ENCODE assay signal across 10 cellular contexts in the genomic region with DNA sequence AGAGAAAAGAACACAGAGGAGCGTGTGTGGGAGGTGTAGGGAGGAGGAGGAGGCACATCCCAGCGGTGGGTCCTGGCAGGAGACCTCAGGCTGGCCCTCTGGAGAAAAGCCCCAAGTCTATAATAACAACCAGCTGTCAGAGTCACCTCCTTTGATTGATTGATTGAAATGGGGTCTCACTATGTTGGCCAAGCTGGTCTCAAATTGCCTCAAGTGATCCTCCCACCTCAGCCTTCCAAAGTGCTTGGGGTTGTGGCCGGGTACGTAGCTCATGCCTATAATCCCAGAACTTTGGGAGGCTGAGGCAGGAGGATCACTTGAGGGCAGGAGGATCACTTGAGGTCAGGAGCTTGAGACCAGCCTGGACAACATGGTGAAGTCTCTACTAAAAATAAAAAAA.
A peak's percentile ranks its signal among the peaks of the same experiment; 100 is the strongest.
DNase-seq lines count a peak whose midpoint lies in the region; ATAC-seq and TF ChIP-seq lines count a peak whose summit lies in the region.
"Had no signal": no experiment of that assay in that cellular context is flagged by ENCODE, and none has a peak within 500 bp of the region (broad histone marks: within the 10 kb centered on the region; RNA-seq: fewer than 3 reads in every experiment).

No MANE protein-coding gene starts in this region.

- H3K4me1 Mint-ChIP-seq in CD4-positive, CD25-positive, alpha-beta regulatory T cell, result peaks cover 9 to 69% (median 38%) of the 10 kb centered on the region in 4 donors
- peaks cover 42% of the 10 kb centered on the region for H3K4me1 Mint-ChIP-seq in activated naive CD8-positive, alpha-beta T cell treated with anti-CD3 and anti-CD28 coated beads, Interleukin-2, amount 10 ng/mL, durations not matched to agents 7 days and 5 days
- H3K4me1 Mint-ChIP-seq in neural progenitor cell, result peaks cover 38% of the 10 kb centered on the region

- TF ChIP-seq POLR2A in IMR-90 (IDR thresholded peaks at IDR 0.05; ENCODE audit: low read depth, low read length), result no peak

- H3K4me3 Mint-ChIP-seq in CD4-positive, CD25-positive, alpha-beta regulatory T cell, result peak overlapping the region; percentile 71 to 94 (median 76)
- H3K4me3 Mint-ChIP-seq in activated naive CD8-positive, alpha-beta T cell treated with anti-CD3 and anti-CD28 coated beads, Interleukin-2, amount 10 ng/mL, durations not matched to agents 7 days and 5 days, result peak overlapping the region; percentile 70
- no peak overlapping the region for H3K4me3 Mint-ChIP-seq in neural progenitor cell

- no peak overlapping the region for H4K91ac ChIP-seq in IMR-90 (ENCODE audit: insufficient read depth, low read depth, low read length)

- no peak overlapping the region for H4K5ac ChIP-seq in IMR-90 (ENCODE audit: low read depth, low read length)

- H4K8ac ChIP-seq in IMR-90 (ENCODE audit: low read depth in 2 of 2, low read length in 2 of 2), result no peak overlapping the region

- no CpG with 5 or more reads among the region's 4 CpGs for WGBS in IMR-90 (ENCODE audit: extremely low coverage in 2 of 2, insufficient read length in 1 of 2), 2 experiments

- no peak overlapping the region for H2BK20ac ChIP-seq in IMR-90 (ENCODE audit: low read depth, low read length)

- peaks cover 6% of the 10 kb centered on the region for H3K9me1 ChIP-seq in IMR-90 (ENCODE audit: insufficient read depth, low read length)

- no peaks in the 10 kb centered on the region for H3F3A ChIP-seq in neural progenitor cell (ENCODE audit: low read depth)

- peak overlapping the region; percentile 74 for H2AK9ac ChIP-seq in IMR-90 (replicated peaks; ENCODE audit: low read depth, low read length, poor library complexity)

- H3K27me3 ChIP-seq in CD4-positive, CD25-positive, alpha-beta regulatory T cell (ENCODE audit: control insufficient read depth, insufficient read depth, low read length), result no peaks in the 10 kb centered on the region
- H3K27me3 ChIP-seq in IMR-90 (ENCODE audit: control insufficient read depth, insufficient read depth, low read length) (no peaks in the 10 kb centered on the region), neural progenitor cell (no peaks in the 10 kb centered on the region)

- no peak for DNase-seq in CD4-positive, CD25-positive, alpha-beta regulatory T cell
- no peak for DNase-seq in IMR-90
- DNase-seq in activated naive CD8-positive, alpha-beta T cell treated with anti-CD3 and anti-CD28 coated beads, Interleukin-2, amount 10 ng/mL, durations not matched to agents 7 days and 5 days, result no peak
- no peak for DNase-seq in neural progenitor cell (ENCODE audit: low spot score)
- DNase-seq in pons (ENCODE audit: low spot score), result no peak
- no peak for DNase-seq in MV-4-11 (lab: John Stamatoyannopoulos, UW)
- DNase-seq: cortex of kidney, NCI-H1694 treated with DMSO at 0.1 percent for 48 hours had no signal

- no peak overlapping the region for H2AFZ ChIP-seq in IMR-90 (replicated peaks; ENCODE audit: low read length, poor library complexity)
- H2AFZ ChIP-seq in neural progenitor cell (replicated peaks), result no peak overlapping the region

- peak overlapping the region; percentile 57 for H3K4me3 ChIP-seq in CD4-positive, CD25-positive, alpha-beta regulatory T cell (ENCODE audit: low read depth, low read length)
- H3K4me3 ChIP-seq in IMR-90 (ENCODE audit: insufficient read depth, low read depth, low read length) (no peak overlapping the region), neural progenitor cell (no peak overlapping the region)

- H3K9me3 ChIP-seq in CD4-positive, CD25-positive, alpha-beta regulatory T cell (ENCODE audit: control insufficient read depth in 2 of 2, low read length in 2 of 2), result no peaks in the 10 kb centered on the region
- H3K9me3 ChIP-seq in IMR-90 (ENCODE audit: control insufficient read depth, insufficient read depth, low read length) (no peaks in the 10 kb centered on the region), neural progenitor cell (ENCODE audit: low read depth) (no peaks in the 10 kb centered on the region)

- H4K20me1 ChIP-seq in IMR-90 (ENCODE audit: insufficient read depth, low read length) (no peaks in the 10 kb centered on the region), neural progenitor cell (ENCODE audit: low read depth) (no peaks in the 10 kb centered on the region)

- H2BK5ac ChIP-seq in IMR-90 (ENCODE audit: low read depth, low read length, poor library complexity, severe bottlenecking), result no peak overlapping the region

- dilution Hi-C loops in IMR-90 (cut with HindIII; ENCODE audit: low sequenced_read_pairs, unreplicated experiment), result no loop called here

- BruUV-seq in IMR-90 (replicated peaks; lab: Mats Ljungman, UMichigan), result no TSS peak

- intact Hi-C loops in IMR-90 (cut with micrococcal nuclease), result no loop called here

- no peak for TF ChIP-seq RAD21 in IMR-90 (IDR thresholded peaks at IDR 0.05; ENCODE audit: low read length)

- no peak overlapping the region for H3K9ac ChIP-seq in IMR-90 (ENCODE audit: low read depth, low read length)
- no peak overlapping the region for H3K9ac ChIP-seq in neural progenitor cell

- H3K4me1 ChIP-seq in CD4-positive, CD25-positive, alpha-beta regulatory T cell (ENCODE audit: control insufficient read depth, insufficient read depth, low read length, poor library complexity, severe bottlenecking), result peaks cover 50% of the 10 kb centered on the region
- H3K4me1 ChIP-seq in IMR-90 (ENCODE audit: control insufficient read depth, insufficient read depth, low read length), result peaks cover 11% of the 10 kb centered on the region
- peaks cover 7% of the 10 kb centered on the region for H3K4me1 ChIP-seq in neural progenitor cell

- peak overlapping the region; percentile 93 to 98 (median 96) for H3K27ac Mint-ChIP-seq in CD4-positive, CD25-positive, alpha-beta regulatory T cell
- H3K27ac Mint-ChIP-seq in activated naive CD8-positive, alpha-beta T cell treated with anti-CD3 and anti-CD28 coated beads, Interleukin-2, amount 10 ng/mL, durations not matched to agents 7 days and 5 days, result peak overlapping the region; percentile 95
- peak overlapping the region; percentile 3 for H3K27ac Mint-ChIP-seq in neural progenitor cell

- no peaks in the 10 kb centered on the region for H3K36me3 Mint-ChIP-seq in CD4-positive, CD25-positive, alpha-beta regulatory T cell
- peaks cover 2% of the 10 kb centered on the region for H3K36me3 Mint-ChIP-seq in activated naive CD8-positive, alpha-beta T cell treated with anti-CD3 and anti-CD28 coated beads, Interleukin-2, amount 10 ng/mL, durations not matched to agents 7 days and 5 days
- peaks cover 17% of the 10 kb centered on the region for H3K36me3 Mint-ChIP-seq in neural progenitor cell

- no peak overlapping the region for H2AK5ac ChIP-seq in IMR-90 (ENCODE audit: low read depth, low read length)

- no peak overlapping the region for H3K18ac ChIP-seq in IMR-90 (ENCODE audit: low read depth, low read length)

- no peak overlapping the region for H2BK15ac ChIP-seq in IMR-90 (ENCODE audit: low read depth, low read length)

- H3K36me3 ChIP-seq in CD4-positive, CD25-positive, alpha-beta regulatory T cell (ENCODE audit: control insufficient read depth, insufficient read depth, low read length), result no peaks in the 10 kb centered on the region
- H3K36me3 ChIP-seq in IMR-90 (ENCODE audit: control insufficient read depth, insufficient read depth, low read length), result peaks cover 17% of the 10 kb centered on the region; the same call in 1 of the 2 replicates
- H3K36me3 ChIP-seq in neural progenitor cell, result no peaks in the 10 kb centered on the region

- no peak overlapping the region for H3K4me2 ChIP-seq in IMR-90 (ENCODE audit: low read depth, low read length)
- no peak overlapping the region for H3K4me2 ChIP-seq in neural progenitor cell

- no peak overlapping the region for H3K23ac ChIP-seq in IMR-90 (ENCODE audit: low read depth, low read length)

- no peaks in the 10 kb centered on the region for H3K79me2 ChIP-seq in neural progenitor cell (ENCODE audit: low read depth)

- H3K9me3 Mint-ChIP-seq in CD4-positive, CD25-positive, alpha-beta regulatory T cell, result no peaks in the 10 kb centered on the region
- no peaks in the 10 kb centered on the region for H3K9me3 Mint-ChIP-seq in activated naive CD8-positive, alpha-beta T cell treated with anti-CD3 and anti-CD28 coated beads, Interleukin-2, amount 10 ng/mL, durations not matched to agents 7 days and 5 days
- no peaks in the 10 kb centered on the region for H3K9me3 Mint-ChIP-seq in neural progenitor cell

- no peaks in the 10 kb centered on the region for H3K27me3 Mint-ChIP-seq in CD4-positive, CD25-positive, alpha-beta regulatory T cell
- no peaks in the 10 kb centered on the region for H3K27me3 Mint-ChIP-seq in activated naive CD8-positive, alpha-beta T cell treated with anti-CD3 and anti-CD28 coated beads, Interleukin-2, amount 10 ng/mL, durations not matched to agents 7 days and 5 days
- peaks cover 5% of the 10 kb centered on the region for H3K27me3 Mint-ChIP-seq in neural progenitor cell (ENCODE audit: insufficient read depth, low read depth)

- H3K27ac ChIP-seq in CD4-positive, CD25-positive, alpha-beta regulatory T cell (ENCODE audit: insufficient read depth, low read length, poor library complexity, severe bottlenecking), result peak overlapping the region; percentile 77
- no peak overlapping the region for H3K27ac ChIP-seq in IMR-90 (ENCODE audit: insufficient read depth, low read length)
- no peak overlapping the region for H3K27ac ChIP-seq in neural progenitor cell

- in situ Hi-C loops in IMR-90 (cut with MboI; ENCODE audit: low sequenced_read_pairs), result no loop called here

- H2BK120ac ChIP-seq in IMR-90 (ENCODE audit: low read depth, low read length), result no peak overlapping the region; the same call in 1 of the 2 replicates

- CTCF ChIA-PET in IMR-90 (lab: Yijun Ruan, JAX), result interaction anchor here (0.6 kb wide), 1 partner anchor 17 kb away, joined by 5 read pairs; no protein-coding TSS in a partner anchor

- H3K4ac ChIP-seq in IMR-90 (ENCODE audit: low read depth, low read length), result 0 out of 2 replicates have a peak overlapping the region, but pooled peaks have one; percentile 17

- H3K56ac ChIP-seq in IMR-90 (ENCODE audit: extremely low read depth, insufficient read depth, low read length), result no peak overlapping the region

- TF ChIP-seq CTCF in IMR-90 (conservative IDR thresholded peaks at IDR 0.05; ENCODE audit: low read depth, low read length), result no peak
- no peak for TF ChIP-seq CTCF in neural progenitor cell (IDR thresholded peaks at IDR 0.05)

- POLR2A ChIA-PET in IMR-90 (lab: Charles Lee; ENCODE audit: unreplicated experiment), result no interaction called here
- POLR2A ChIA-PET in activated naive CD8-positive, alpha-beta T cell treated with anti-CD3 and anti-CD28 coated beads, Interleukin-2, amount 10 ng/mL, durations not matched to agents 7 days and 5 days (lab: Charles Lee), result interaction anchor here (2.7 kb wide), 1 partner anchor 486 kb away, joined by 14 read pairs; a partner anchor contains a TSS

- H3K79me1 ChIP-seq in IMR-90 (ENCODE audit: low read depth in 1 of 2, low read length in 2 of 2), result peaks cover 0 to 4% of the 10 kb centered on the region in 2 experiments; a peak in 1 of 4 replicates

- H3K14ac ChIP-seq in IMR-90 (replicated peaks; ENCODE audit: low read depth, low read length), result no peak overlapping the region

- no peak for ATAC-seq in CD4-positive, CD25-positive, alpha-beta regulatory T cell (ENCODE audit: low read depth in 2 of 2)
- ATAC-seq in IMR-90 (ENCODE audit: low read depth) (no peak), GM21576 (IDR thresholded peaks at IDR 0.05; ENCODE audit: unreplicated experiment) (no peak), GM19455 (IDR thresholded peaks at IDR 0.05; ENCODE audit: unreplicated experiment) (no peak)
- ATAC-seq in activated naive CD8-positive, alpha-beta T cell treated with anti-CD3 and anti-CD28 coated beads, Interleukin-2, amount 10 ng/mL, durations not matched to agents 7 days and 5 days (ENCODE audit: low read depth), result no peak

Comparison
In these comparisons a context has a peak if more than half of its experiments do, and no peak if none do; other contexts are left out.
1. H3K27ac Mint-ChIP-seq: peak in every context shown above with its lines; median percentile 96 in CD4-positive, CD25-positive, alpha-beta regulatory T cell; 95 in activated naive CD8-positive, alpha-beta T cell treated with anti-CD3 and anti-CD28 coated beads, Interleukin-2, amount 10 ng/mL, durations not matched to agents 7 days and 5 days; 3 in neural progenitor cell.